ENCODE assay signal across 11 cellular contexts in genomic region chr10:44865289-44865671, GRCh38. TPM values are rescaled to one million over a fixed set of nuclear protein-coding genes. Genes with fewer than 3 reads are reported as not detected.
A peak's percentile ranks its signal among the peaks of the same experiment; 100 is the strongest.
DNase-seq lines count a peak whose midpoint lies in the region; ATAC-seq, FAIRE-seq and TF ChIP-seq lines count a peak whose summit lies in the region.
"Had no signal": no experiment of that assay in that cellular context is flagged by ENCODE, and none has a peak within 500 bp of the region (broad histone marks: within the 10 kb centered on the region; RNA-seq: fewer than 3 reads in every experiment).

No MANE protein-coding gene starts in this region.

- H3K9me3 ChIP-seq in adipocyte (ENCODE audit: control insufficient read depth, low read length) (no peaks in the 10 kb centered on the region), keratinocyte (ENCODE audit: control insufficient read depth, low read depth, low read length) (no peaks in the 10 kb centered on the region), testis (no peaks in the 10 kb centered on the region)
- H3K9me3 ChIP-seq: stomach had no signal

- H3K27ac Mint-ChIP-seq in activated CD8-positive, alpha-beta memory T cell treated with anti-CD3 and anti-CD28 coated beads, Interleukin-2, amount 10 ng/mL, durations not matched to agents 7 days and 5 days = no peak overlapping the region

- peak; percentile 31 for DNase-seq in activated CD8-positive, alpha-beta memory T cell treated with anti-CD3 and anti-CD28 coated beads, Interleukin-2, amount 10 ng/mL, durations not matched to agents 7 days and 5 days
- DNase-seq in activated CD8-positive, alpha-beta memory T cell treated with anti-CD3 and anti-CD28 coated beads for 24 hours = no peak
- DNase-seq in adipocyte (ENCODE audit: low read depth) = no peak
- no peak for DNase-seq in keratinocyte (ENCODE audit: low read depth, low spot score)
- DNase-seq in testis = peak; percentile 54
- DNase-seq in DMS 273 treated with DMSO at 0.1 percent for 48 hours (lab: John Stamatoyannopoulos, UW) = no peak
- DNase-seq in islet precursor cell = no peak

- H3K9ac ChIP-seq in adipocyte (ENCODE audit: low read length) = peak overlapping the region; percentile 78
- H3K9ac ChIP-seq in keratinocyte (ENCODE audit: control insufficient read depth, extremely low read depth, insufficient read depth, low read length) = no peak overlapping the region

- H3K27me3 ChIP-seq in adipocyte (replicated peaks; ENCODE audit: control insufficient read depth, insufficient read depth, low read length) (no peaks in the 10 kb centered on the region), keratinocyte (ENCODE audit: control insufficient read depth, extremely low read depth, insufficient read depth, low read length) (peaks cover 27% of the 10 kb centered on the region), testis (no peaks in the 10 kb centered on the region)

- no peaks in the 10 kb centered on the region for H3K9me3 Mint-ChIP-seq in activated CD8-positive, alpha-beta memory T cell treated with anti-CD3 and anti-CD28 coated beads, Interleukin-2, amount 10 ng/mL, durations not matched to agents 7 days and 5 days (ENCODE audit: low read depth)

- peak overlapping the region; percentile 85 for H3K4me2 ChIP-seq in keratinocyte (ENCODE audit: control insufficient read depth, extremely low read depth, insufficient read depth, low read depth, low read length)

- peaks cover 11% of the 10 kb centered on the region for H3K4me1 Mint-ChIP-seq in activated CD8-positive, alpha-beta memory T cell treated with anti-CD3 and anti-CD28 coated beads, Interleukin-2, amount 10 ng/mL, durations not matched to agents 7 days and 5 days

- peak overlapping the region; percentile 76 for H3K4me3 Mint-ChIP-seq in activated CD8-positive, alpha-beta memory T cell treated with anti-CD3 and anti-CD28 coated beads, Interleukin-2, amount 10 ng/mL, durations not matched to agents 7 days and 5 days

- H4K20me1 ChIP-seq in keratinocyte (ENCODE audit: control insufficient read depth, extremely low read depth, insufficient read depth, low read length) = no peaks in the 10 kb centered on the region

- H3K36me3 Mint-ChIP-seq in activated CD8-positive, alpha-beta memory T cell treated with anti-CD3 and anti-CD28 coated beads, Interleukin-2, amount 10 ng/mL, durations not matched to agents 7 days and 5 days = no peaks in the 10 kb centered on the region

- no peak for TF ChIP-seq POLR2A in testis (IDR thresholded peaks at IDR 0.05)

- peaks cover 33% of the 10 kb centered on the region for H3K4me1 ChIP-seq in adipocyte (ENCODE audit: control insufficient read depth, insufficient read depth, low read length)
- peaks cover 4% of the 10 kb centered on the region for H3K4me1 ChIP-seq in keratinocyte (ENCODE audit: control insufficient read depth, extremely low read depth, insufficient read depth, low read length)
- peaks cover 3% of the 10 kb centered on the region for H3K4me1 ChIP-seq in testis

- H3K79me2 ChIP-seq in keratinocyte (ENCODE audit: control insufficient read depth, insufficient read depth, low read length) = no peaks in the 10 kb centered on the region

- H3K36me3 ChIP-seq in adipocyte (ENCODE audit: control insufficient read depth, insufficient read depth, low read length, severe bottlenecking) (no peaks in the 10 kb centered on the region), keratinocyte (ENCODE audit: control insufficient read depth in 2 of 2, extremely low read depth in 1 of 2, insufficient read depth in 2 of 2, low read length in 2 of 2) (no peaks in the 10 kb centered on the region), testis (ENCODE audit: low read depth, missing control alignments) (no peaks in the 10 kb centered on the region)
- H3K36me3 ChIP-seq: stomach had no signal

- TF ChIP-seq CTCF in keratinocyte (optimal IDR thresholded peaks at IDR 0.05 in 1 of 3, IDR thresholded peaks at IDR 0.05 in 1 of 3, conservative IDR thresholded peaks at IDR 0.05 in 1 of 3; ENCODE audit: extremely low read depth in 1 of 3, insufficient read depth in 2 of 3, low read length in 3 of 3) (no peak), testis (IDR thresholded peaks at IDR 0.05) (no peak)

- FAIRE-seq in keratinocyte (lab: Jason Lieb, UNC) = no peak

- no peak overlapping the region for H3K27ac ChIP-seq in keratinocyte (ENCODE audit: control insufficient read depth, insufficient read depth, low read length)
- peak overlapping the region in 1 of 2 donors; percentile 80 for H3K27ac ChIP-seq in testis

- CTCF ChIA-PET in activated CD8-positive, alpha-beta memory T cell treated with anti-CD3 and anti-CD28 coated beads, Interleukin-2, amount 10 ng/mL, durations not matched to agents 7 days and 5 days (lab: Charles Lee) = interaction anchor here (0.6 to 2.8 kb wide), 4 partner anchors 11 to 138 kb away, joined by 3 to 12 read pairs (median 3); no protein-coding TSS in a partner anchor

- dilution Hi-C loops in keratinocyte (cut with MboI; ENCODE audit: extremely low pct_ligation_motif_present, low sequenced_read_pairs) = no loop called here

- H3K4me3 ChIP-seq in adipocyte (ENCODE audit: low read length) (peak overlapping the region; percentile 82), keratinocyte (ENCODE audit: control insufficient read depth in 2 of 3, extremely low read depth in 1 of 3, insufficient read depth in 2 of 3, low read depth in 1 of 3, low read length in 3 of 3) (no peak overlapping the region), testis (peak overlapping the region; percentile 49 to 62)

- peak overlapping the region; percentile 12 for H2AFZ ChIP-seq in keratinocyte (ENCODE audit: control insufficient read depth, low read length)

- intact Hi-C loops in testis (cut with DNase I; ENCODE audit: low total_unique reads) = no loop called here

- no peak for ATAC-seq in activated CD8-positive, alpha-beta memory T cell treated with anti-CD3 and anti-CD28 coated beads, Interleukin-2, amount 10 ng/mL, durations not matched to agents 7 days and 5 days
- no peak for ATAC-seq in GM19035 (IDR thresholded peaks at IDR 0.05; ENCODE audit: unreplicated experiment)

- 0 to 42% methylated on average over 3 to 11 of the region's 16 CpGs for WGBS in testis, 2 donors

- peaks cover 59% of the 10 kb centered on the region for H3K27me3 Mint-ChIP-seq in activated CD8-positive, alpha-beta memory T cell treated with anti-CD3 and anti-CD28 coated beads, Interleukin-2, amount 10 ng/mL, durations not matched to agents 7 days and 5 days

- no peaks in the 10 kb centered on the region for H3K9me1 ChIP-seq in keratinocyte (ENCODE audit: control insufficient read depth, extremely low read depth, insufficient read depth, low read length)

RNA-seq across cellular contexts. Expression of gene TMEM72, which starts 45.9 kb away (rescaled TPM):
- not detected for total RNA-seq in activated CD8-positive, alpha-beta memory T cell treated with anti-CD3 and anti-CD28 coated beads, Interleukin-2, amount 10 ng/mL, durations not matched to agents 7 days and 5 days
- polyA plus RNA-seq in keratinocyte (not detected in 3 replicates), testis (ENCODE audit: insufficient read depth, low read depth, low replicate concordance) (3.0 TPM)
- not detected for polyA plus RNA-seq in keratinocyte (2011; ENCODE audit: low read depth)
- polyA plus RNA-seq in keratinocyte (2011; cell fraction: cytosol; rRNA removed) = not detected in 2 replicates
- polyA plus RNA-seq in keratinocyte (2011; cell fraction: nucleus; rRNA removed) = not detected in 2 replicates
- polyA plus RNA-seq in keratinocyte (2012; ENCODE audit: low replicate concordance) = not detected in 2 replicates
- polyA minus RNA-seq in keratinocyte = not detected in 3 replicates
- polyA minus RNA-seq in keratinocyte (2011; cell fraction: cytosol; rRNA and poly(A)+ RNA removed) = not detected
- not detected in 2 replicates for polyA minus RNA-seq in keratinocyte (2011; cell fraction: nucleus; rRNA and poly(A)+ RNA removed)
- total RNA-seq in testis = 1 to 10 TPM; 1.5 to 8.7 TPM
- total RNA-seq: NCI-H460, pulmonary artery endothelial cell had no signal

Comparison
In these comparisons a context has a peak if more than half of its experiments do, and no peak if none do; other contexts are left out.
1. DNase-seq: peak in activated CD8-positive, alpha-beta memory T cell treated with anti-CD3 and anti-CD28 coated beads, Interleukin-2, amount 10 ng/mL, durations not matched to agents 7 days and 5 days (single experiment) and testis (single experiment); none in activated CD8-positive, alpha-beta memory T cell treated with anti-CD3 and anti-CD28 coated beads for 24 hours (single experiment), adipocyte (single experiment), keratinocyte (single experiment), DMS 273 treated with DMSO at 0.1 percent for 48 hours (single experiment) and islet precursor cell (single experiment).
2. H3K4me3 ChIP-seq: peak in adipocyte (single experiment) and testis (2 of 2); none in keratinocyte (0 of 3).